ENCODE assay signal across 23 cellular contexts in the genomic region with DNA sequence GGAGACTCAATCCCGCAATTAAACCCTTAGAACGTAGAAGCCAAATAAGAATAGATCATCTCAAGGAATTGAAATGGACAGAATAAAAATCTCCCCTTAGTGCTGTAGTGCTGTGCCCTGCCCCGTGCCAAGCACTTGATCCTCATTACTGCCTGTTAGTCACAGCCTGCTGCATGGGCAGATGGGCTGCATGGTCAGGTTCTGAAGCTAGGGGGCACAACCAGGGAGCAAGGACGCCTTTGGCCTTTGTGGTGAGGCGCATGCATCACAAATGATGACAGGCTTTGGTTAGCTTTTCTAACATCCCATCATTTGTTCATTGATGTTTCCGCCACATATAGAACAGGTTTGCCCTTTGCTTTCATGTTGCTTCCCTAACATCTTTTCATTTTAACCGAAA.
"Had no signal": no experiment of that assay in that cellular context is flagged by ENCODE, and none has a peak within 500 bp of the region (broad histone marks: within the 10 kb centered on the region; RNA-seq: fewer than 3 reads in every experiment).

No MANE protein-coding gene starts in this region.

- H3K9me3 Mint-ChIP-seq: mesothelial cell of epicardium, nephron had no signal

- H3K27ac ChIP-seq: esophagus muscularis mucosa, hepatocyte, lower lobe of right lung, tibial nerve, vagina had no signal

- FAIRE-seq: TTC549 had no signal

- H3K4me1 ChIP-seq: lower lobe of right lung had no signal

- H3K27ac Mint-ChIP-seq: activated B cell treated with CpG ODN at 0.5 μM for 24 hours; activated CD4-positive, alpha-beta T cell treated with anti-CD3 and anti-CD28 coated beads, Interleukin-2, amount 10 ng/mL, durations not matched to agents 7 days and 5 days; mesothelial cell of epicardium had no signal

- H3K4me3 Mint-ChIP-seq: activated B cell treated with CpG ODN at 0.5 μM for 24 hours; activated CD4-positive, alpha-beta T cell treated with anti-CD3 and anti-CD28 coated beads, Interleukin-2, amount 10 ng/mL, durations not matched to agents 7 days and 5 days; mesothelial cell of epicardium; nephron had no signal

- H2AFZ ChIP-seq: hepatocyte had no signal

- H3K79me2 ChIP-seq: hepatocyte had no signal

- H3K36me3 Mint-ChIP-seq: mesothelial cell of epicardium had no signal

- ATAC-seq: lower lobe of right lung; stimulated activated naive CD8-positive, alpha-beta T cell treated with anti-CD3 and anti-CD28 coated beads, Interleukin-15, Interleukin-2, amounts not matched to agents 100 U/mL and 50 U/mL, for 24 hours had no signal

- H3K27me3 Mint-ChIP-seq: activated B cell treated with CpG ODN at 0.5 μM for 24 hours; activated CD4-positive, alpha-beta T cell treated with anti-CD3 and anti-CD28 coated beads, Interleukin-2, amount 10 ng/mL, durations not matched to agents 7 days and 5 days had no signal

- H3K4me3 ChIP-seq: esophagus muscularis mucosa, hepatocyte, lower lobe of right lung, tibial nerve, vagina had no signal

- H3K36me3 ChIP-seq: esophagus muscularis mucosa, lower lobe of right lung, vagina had no signal

- H3K9me3 ChIP-seq: esophagus muscularis mucosa, lower lobe of right lung, tibial nerve, vagina had no signal

- H3K4me1 Mint-ChIP-seq: activated B cell treated with CpG ODN at 0.5 μM for 24 hours; activated CD4-positive, alpha-beta T cell treated with anti-CD3 and anti-CD28 coated beads, Interleukin-2, amount 10 ng/mL, durations not matched to agents 7 days and 5 days had no signal

- H3K27me3 ChIP-seq: esophagus muscularis mucosa, hepatocyte, tibial nerve, vagina had no signal

- H3K4me2 ChIP-seq: hepatocyte had no signal

- DNase-seq: activated B cell treated with CpG ODN at 0.5 μM for 24 hours; activated CD4-positive, alpha-beta T cell treated with anti-CD3 and anti-CD28 coated beads, Interleukin-2, amount 10 ng/mL, durations not matched to agents 7 days and 5 days; activated CD8-positive, alpha-beta memory T cell treated with anti-CD3 and anti-CD28 coated beads, Interleukin-2, amount 50 U/mL, for 4 hours; activated effector memory CD4-positive, alpha-beta T cell treated with Interleukin-2 at 50 U/mL for 16 hours; activated naive CD4-positive, alpha-beta T cell treated with anti-CD3 and anti-CD28 coated beads, Interleukin-2, amount 50 U/mL, for 16 hours; activated T-cell treated with anti-CD3 and anti-CD28 coated beads, Interleukin-2, amount 50 U/mL, for 48 hours; aorta; cerebellar nuclear complex; cortex of kidney; islet precursor cell; lower lobe of right lung; occipital lobe; posterior cingulate gyrus; retina; stimulated activated CD4-positive, alpha-beta T cell treated with anti-CD3 and anti-CD28 coated beads, Interleukin-2, amount 100 ng/mL, for 24 hours; stimulated activated naive CD8-positive, alpha-beta T cell treated with anti-CD3 and anti-CD28 coated beads, Interleukin-15, Interleukin-2, amounts not matched to agents 100 U/mL and 50 U/mL, for 24 hours had no signal
